In genomic region chr2:3368261-3368722, GRCh38 we compare ENCODE assay signal across 1 cellular context.
A peak's percentile ranks its signal among the peaks of the same experiment; 100 is the strongest.
TF ChIP-seq lines count a peak whose summit lies in the region.

No MANE protein-coding gene starts in this region.

TF ChIP-seq in HepG2, 621 proteins besides CTCF, POLR2A, EP300 and RAD21 (continued from another document and continues in another):
- no peak for TF ChIP-seq LCORL (IDR thresholded peaks at IDR 0.05)
- 0 out of 2 replicates have a peak, but pooled peaks have one; percentile 27 for TF ChIP-seq LCORL (CRISPR knock-in tag; IDR thresholded peaks at IDR 0.05)
- no peak for TF ChIP-seq SIX4 (CRISPR knock-in tag; IDR thresholded peaks at IDR 0.05)
- TF ChIP-seq RFXAP (CRISPR knock-in tag; IDR thresholded peaks at IDR 0.05; ENCODE audit: borderline replicate concordance) = no peak
- TF ChIP-seq ZNF891 (CRISPR knock-in tag; IDR thresholded peaks at IDR 0.05) = no peak
- peak; percentile 87; the same call in 1 of the 2 replicates for TF ChIP-seq KDM5B (CRISPR knock-in tag; IDR thresholded peaks at IDR 0.05; ENCODE audit: borderline replicate concordance)
- no peak for TF ChIP-seq NR3C1 (CRISPR knock-in tag; IDR thresholded peaks at IDR 0.05)
- TF ChIP-seq PREB (CRISPR knock-in tag; IDR thresholded peaks at IDR 0.05) = no peak
- no peak for TF ChIP-seq PBX3 (CRISPR knock-in tag; IDR thresholded peaks at IDR 0.05; ENCODE audit: borderline replicate concordance)
- no peak for TF ChIP-seq ZNF260 (CRISPR knock-in tag; IDR thresholded peaks at IDR 0.05; ENCODE audit: borderline replicate concordance, low read depth)
- TF ChIP-seq TFE3 (CRISPR knock-in tag; IDR thresholded peaks at IDR 0.05) = peak; percentile 90
- TF ChIP-seq HNRNPLL (IDR thresholded peaks at IDR 0.05; ENCODE audit: low read depth, low read length, poor library complexity, severe bottlenecking) = no peak
- TF ChIP-seq ZNF550 (CRISPR knock-in tag; IDR thresholded peaks at IDR 0.05; ENCODE audit: borderline replicate concordance) = no peak
- TF ChIP-seq ZBTB21 (CRISPR knock-in tag; IDR thresholded peaks at IDR 0.05) = no peak
- no peak for TF ChIP-seq ZNF652 (CRISPR knock-in tag; IDR thresholded peaks at IDR 0.05; ENCODE audit: borderline replicate concordance, low read depth)
- TF ChIP-seq ZNF646 (CRISPR knock-in tag; IDR thresholded peaks at IDR 0.05) = peak; percentile 64; the same call in 1 of the 2 replicates
- peak; percentile 60; the same call in 1 of the 2 replicates for TF ChIP-seq IRF2 (CRISPR knock-in tag; IDR thresholded peaks at IDR 0.05)
- TF ChIP-seq NAIF1 (CRISPR knock-in tag; IDR thresholded peaks at IDR 0.05; ENCODE audit: borderline replicate concordance) = no peak
- 0 out of 2 replicates have a peak, but pooled peaks have one; percentile 15 for TF ChIP-seq ZNF674 (CRISPR knock-in tag; IDR thresholded peaks at IDR 0.05; ENCODE audit: low read depth)
- no peak for TF ChIP-seq DDIT3 (CRISPR knock-in tag; IDR thresholded peaks at IDR 0.05)
- TF ChIP-seq CCAR2 (optimal IDR thresholded peaks at IDR 0.05; ENCODE audit: low read depth, low read length) = no peak
- TF ChIP-seq SNAPC4 (CRISPR knock-in tag; IDR thresholded peaks at IDR 0.05) = no peak
- no peak for TF ChIP-seq RBM39 (IDR thresholded peaks at IDR 0.05; ENCODE audit: low read depth, low read length, poor library complexity, severe bottlenecking)
- 0 out of 2 replicates have a peak, but pooled peaks have one; percentile 25 for TF ChIP-seq NFKBIZ (CRISPR knock-in tag; IDR thresholded peaks at IDR 0.05)
- no peak for TF ChIP-seq SIN3B (IDR thresholded peaks at IDR 0.05; ENCODE audit: low read length)
- TF ChIP-seq SCMH1 (CRISPR knock-in tag; IDR thresholded peaks at IDR 0.05; ENCODE audit: borderline replicate concordance) = no peak
- no peak for TF ChIP-seq DMAP1 (CRISPR knock-in tag; IDR thresholded peaks at IDR 0.05)
- TF ChIP-seq STAT6 (CRISPR knock-in tag; IDR thresholded peaks at IDR 0.05; ENCODE audit: borderline replicate concordance) = no peak
- TF ChIP-seq ZFY (CRISPR knock-in tag; IDR thresholded peaks at IDR 0.05) = peak; percentile 66; the same call in 1 of the 2 replicates
- 0 out of 2 replicates have a peak, but pooled peaks have one; percentile 53 for TF ChIP-seq TMF1 (CRISPR knock-in tag; IDR thresholded peaks at IDR 0.05; ENCODE audit: low read depth)
- TF ChIP-seq STAG1 (CRISPR knock-in tag; IDR thresholded peaks at IDR 0.05) = no peak
- no peak for TF ChIP-seq ZNF720 (CRISPR knock-in tag; IDR thresholded peaks at IDR 0.05)
- TF ChIP-seq SAFB2 (CRISPR knock-in tag; IDR thresholded peaks at IDR 0.05; ENCODE audit: borderline replicate concordance, low read depth) = no peak
- TF ChIP-seq RCOR2 (CRISPR knock-in tag; IDR thresholded peaks at IDR 0.05) = 0 out of 2 replicates have a peak, but pooled peaks have one; percentile 19
- TF ChIP-seq ZKSCAN8 (CRISPR knock-in tag; IDR thresholded peaks at IDR 0.05; ENCODE audit: borderline replicate concordance) = no peak
- 0 out of 2 replicates have a peak, but pooled peaks have one; percentile 51 for TF ChIP-seq ZNF30 (CRISPR knock-in tag; IDR thresholded peaks at IDR 0.05)
- TF ChIP-seq ERF (CRISPR knock-in tag; IDR thresholded peaks at IDR 0.05) = peak; percentile 74; the same call in 1 of the 2 replicates
- TF ChIP-seq ZNF574 (CRISPR knock-in tag; IDR thresholded peaks at IDR 0.05) = no peak
- no peak for TF ChIP-seq ZNF775 (CRISPR knock-in tag; IDR thresholded peaks at IDR 0.05; ENCODE audit: borderline replicate concordance)
- TF ChIP-seq ATM (IDR thresholded peaks at IDR 0.05; ENCODE audit: borderline replicate concordance) = no peak
- TF ChIP-seq EHMT2 (IDR thresholded peaks at IDR 0.05; ENCODE audit: borderline replicate concordance, low read depth, low read length) = peak; percentile 32; the same call in 1 of the 2 replicates
